31 cellular contexts compared by ENCODE assay signal in genomic region chr21:35370671-35371070, GRCh38.
DNase-seq lines count a peak whose midpoint lies in the region; ATAC-seq, FAIRE-seq and TF ChIP-seq lines count a peak whose summit lies in the region.
"Had no signal": no experiment of that assay in that cellular context is flagged by ENCODE, and none has a peak within 500 bp of the region (broad histone marks: within the 10 kb centered on the region; RNA-seq: fewer than 3 reads in every experiment).

No MANE protein-coding gene starts in this region.

- no peak for TF ChIP-seq RAD21 in K562 (CRISPR knock-in tag; conservative IDR thresholded peaks at IDR 0.05 in 1 of 2, IDR thresholded peaks at IDR 0.05 in 1 of 2)

- DNase-seq in PC-3 = no peak
- no peak for DNase-seq in K562 (ENCODE audit: extremely low read depth in 1 of 4, low spot score in 3 of 4)
- DNase-seq in pancreas = no peak
- no peak for DNase-seq in mesenteric fat pad (ENCODE audit: low spot score)
- DNase-seq: 8988T; ACHN; AML-193; BE2C; C1 segment of cervical spinal cord; Caco-2; Calu3; CD4-positive, alpha-beta memory T cell; CD4-positive, alpha-beta T cell; CD4-positive, CD25-positive, alpha-beta regulatory T cell; CD8-positive, alpha-beta memory T cell; CD8-positive, alpha-beta T cell; COR-L47; DMS 273 treated with DMSO at 0.1 percent for 48 hours; DMS153; DMS53; DMS79; DMS79 treated with DMSO at 0.1 percent for 48 hours; DND-41; EL had no signal

- BruUV-seq in PC-3 (replicated peaks; lab: Mats Ljungman, UMichigan) (no TSS peak), K562 (replicated peaks; lab: Mats Ljungman, UMichigan) (no TSS peak)

- POLR2A ChIA-PET in PC-3 (lab: Charles Lee; ENCODE audit: unreplicated experiment) = no interaction called here
- POLR2A ChIA-PET in K562 (lab: Yijun Ruan, JAX) = no interaction called here

- ATAC-seq in PC-3 = no peak
- no peak for ATAC-seq in K562
- no peak for ATAC-seq in pancreas
- ATAC-seq: A549; CD8-positive, alpha-beta T cell had no signal

- no peaks in the 10 kb centered on the region for H4K20me1 ChIP-seq in PC-3 (ENCODE audit: low read length)
- no peaks in the 10 kb centered on the region for H4K20me1 ChIP-seq in K562 (replicated peaks; ENCODE audit: control insufficient read depth, insufficient read depth, low read length)
- H4K20me1 ChIP-seq: BLaER1; BLaER1 treated with 17β-estradiol and CSF1 and Interleukin-3, amounts not matched to agents 10 nM and 100 nM had no signal

- no peaks in the 10 kb centered on the region for H3K79me2 ChIP-seq in PC-3 (ENCODE audit: low read length)
- H3K79me2 ChIP-seq in K562 (ENCODE audit: control insufficient read depth, insufficient read depth, low read length) = no peaks in the 10 kb centered on the region

- H3K9ac ChIP-seq in PC-3 (ENCODE audit: low read length) = no peak overlapping the region
- H3K9ac ChIP-seq in K562 (ENCODE audit: insufficient read depth in 1 of 2, low read depth in 2 of 2, low read length in 2 of 2) = no peak overlapping the region
- H3K9ac ChIP-seq: BLaER1; BLaER1 treated with 17β-estradiol and CSF1 and Interleukin-3, amounts not matched to agents 10 nM and 100 nM had no signal

- H3K4me1 ChIP-seq in PC-3 (ENCODE audit: insufficient read depth, low read length) = peaks cover 29% of the 10 kb centered on the region
- H3K4me1 ChIP-seq in K562 (replicated peaks in 1 of 2; ENCODE audit: control insufficient read depth in 2 of 2, insufficient read depth in 2 of 2, low read length in 2 of 2) = peaks cover 0 to 3% of the 10 kb centered on the region in 2 experiments; a peak in 2 of 5 replicates
- H3K4me1 ChIP-seq in pancreas = no peaks in the 10 kb centered on the region
- H3K4me1 ChIP-seq: A549; BE2C; BLaER1 treated with 17β-estradiol and CSF1 and Interleukin-3, amounts not matched to agents 10 nM and 100 nM; Caco-2 had no signal

- intact Hi-C loops in PC-3 (cut with micrococcal nuclease) (no loop called here), K562 (cut with micrococcal nuclease) (no loop called here), pancreas (cut with DNase I) (no loop called here)

- H3K4me2 ChIP-seq in PC-3 (ENCODE audit: low read length) (no peak overlapping the region), K562 (ENCODE audit: insufficient read depth, low read length) (no peak overlapping the region)
- H3K4me2 ChIP-seq: A549; BLaER1; BLaER1 treated with 17β-estradiol and CSF1 and Interleukin-3, amounts not matched to agents 10 nM and 100 nM had no signal

- H3K9me2 ChIP-seq in PC-3 (replicated peaks; ENCODE audit: low read length) = no peaks in the 10 kb centered on the region

- CTCF ChIA-PET in PC-3 (lab: Charles Lee) = no interaction called here
- CTCF ChIA-PET in K562 (lab: Yijun Ruan, JAX; ENCODE audit: low intra/inter-chr PET ratio) = no interaction called here

- H3K27me3 ChIP-seq in PC-3 (ENCODE audit: low read length) (no peaks in the 10 kb centered on the region), K562 (ENCODE audit: control insufficient read depth in 2 of 2, insufficient read depth in 2 of 2, low read length in 2 of 2) (no peaks in the 10 kb centered on the region), pancreas (no peaks in the 10 kb centered on the region)
- H3K27me3 ChIP-seq: BE2C; BLaER1; BLaER1 treated with 17β-estradiol and CSF1 and Interleukin-3, amounts not matched to agents 10 nM and 100 nM had no signal

- no peak overlapping the region for H2AFZ ChIP-seq in PC-3 (ENCODE audit: low read length)
- H2AFZ ChIP-seq in K562 (ENCODE audit: low read depth, low read length) = 0 out of 2 replicates have a peak overlapping the region, but pooled peaks have one; percentile 35

- no peak for TF ChIP-seq EP300 in K562 (IDR thresholded peaks at IDR 0.05; ENCODE audit: low read length)

- TF ChIP-seq CTCF in PC-3 (conservative IDR thresholded peaks at IDR 0.05; ENCODE audit: low read depth, low read length) (no peak), K562 (IDR thresholded peaks at IDR 0.05 in 2 of 3, conservative IDR thresholded peaks at IDR 0.05 in 1 of 3; ENCODE audit: insufficient read depth in 2 of 3, low read depth in 1 of 3, low read length in 3 of 3) (no peak), pancreas (IDR thresholded peaks at IDR 0.05) (no peak)

- WGBS in K562 (ENCODE audit: insufficient coverage, low coverage, missing lambda C conversion rate) = 47% methylated on average over 4 of the region's 4 CpGs
- 70 to 74% methylated on average over 4 of the region's 4 CpGs for WGBS in pancreas, 2 donors

- H3K9me3 ChIP-seq in PC-3 (ENCODE audit: low read length) (no peaks in the 10 kb centered on the region), K562 (replicated peaks; ENCODE audit: control insufficient read depth, insufficient read depth, low read depth, low read length) (no peaks in the 10 kb centered on the region), pancreas (no peaks in the 10 kb centered on the region)
- H3K9me3 ChIP-seq: A549; BE2C; BLaER1; BLaER1 treated with 17β-estradiol and CSF1 and Interleukin-3, amounts not matched to agents 10 nM and 100 nM had no signal

- in situ Hi-C loops in K562 (cut with MboI) = no loop called here

- no peak for TF ChIP-seq POLR2A in K562 (conservative IDR thresholded peaks at IDR 0.05)

- no peak overlapping the region for H3K4me3 ChIP-seq in PC-3 (ENCODE audit: low read length)
- H3K4me3 ChIP-seq in K562 = no peak overlapping the region
- no peak overlapping the region for H3K4me3 ChIP-seq in pancreas
- H3K4me3 ChIP-seq: A549; BLaER1; BLaER1 treated with 17β-estradiol and CSF1 and Interleukin-3, amounts not matched to agents 10 nM and 100 nM had no signal

- H3K36me3 ChIP-seq in PC-3 (ENCODE audit: low read depth, low read length) (no peaks in the 10 kb centered on the region), K562 (ENCODE audit: control insufficient read depth, insufficient read depth, low read length) (no peaks in the 10 kb centered on the region), pancreas (no peaks in the 10 kb centered on the region)
- H3K36me3 ChIP-seq: BE2C; BLaER1; BLaER1 treated with 17β-estradiol and CSF1 and Interleukin-3, amounts not matched to agents 10 nM and 100 nM had no signal

- H3K27ac ChIP-seq in PC-3 (ENCODE audit: low read length) (0 out of 2 replicates have a peak overlapping the region, but pooled peaks have one; percentile 0), K562 (ENCODE audit: extremely low read depth, low read depth, low read length) (no peak overlapping the region), pancreas (no peak overlapping the region)
- H3K27ac ChIP-seq: 22Rv1; A549; BLaER1; BLaER1 treated with 17β-estradiol and CSF1 and Interleukin-3, amounts not matched to agents 10 nM and 100 nM; C4-2B had no signal

- FAIRE-seq in K562 (lab: Jason Lieb, UNC) (no peak), pancreas (lab: Jason Lieb, UNC) (no peak)
- FAIRE-seq: A204.1, A549, D721Med had no signal

- H3K9me1 ChIP-seq in K562 (ENCODE audit: control insufficient read depth, insufficient read depth, low read length) = no peaks in the 10 kb centered on the region

- H3F3A ChIP-seq in PC-3 (ENCODE audit: low read length, unreplicated experiment) = no peaks in the 10 kb centered on the region

TF ChIP-seq in K562, 482 proteins besides CTCF, POLR2A, EP300 and RAD21:
- no peak for TF ChIP-seq GATAD2A (IDR thresholded peaks at IDR 0.05)
- no peak for TF ChIP-seq HIVEP1 (CRISPR knock-in tag; IDR thresholded peaks at IDR 0.05)
- peak; percentile 67 for TF ChIP-seq ZNF24 (IDR thresholded peaks at IDR 0.05)
- no peak for TF ChIP-seq JUND (IDR thresholded peaks at IDR 0.05; ENCODE audit: borderline replicate concordance, low read depth, low read length)
- TF ChIP-seq JUND (tag; IDR thresholded peaks at IDR 0.05; ENCODE audit: borderline replicate concordance, low read depth, low read length) = no peak
- TF ChIP-seq NR2C2 (CRISPR knock-in tag; IDR thresholded peaks at IDR 0.05) = no peak
- TF ChIP-seq NR2C2 (tag; IDR thresholded peaks at IDR 0.05) = no peak
- TF ChIP-seq TEAD2 (tag; IDR thresholded peaks at IDR 0.05) = no peak
- no peak for TF ChIP-seq RHOXF2B (CRISPR knock-in tag; conservative IDR thresholded peaks at IDR 0.05)
- TF ChIP-seq ZZZ3 (IDR thresholded peaks at IDR 0.05) = no peak
- TF ChIP-seq HNRNPL (IDR thresholded peaks at IDR 0.05; ENCODE audit: low read depth, low read length) = no peak
- TF ChIP-seq RBM25 (IDR thresholded peaks at IDR 0.05; ENCODE audit: low read depth, low read length, severe bottlenecking) = peak; percentile 56
- TF ChIP-seq ILF3 (IDR thresholded peaks at IDR 0.05; ENCODE audit: borderline replicate concordance) = no peak
- no peak for TF ChIP-seq TRIM25 (IDR thresholded peaks at IDR 0.05; ENCODE audit: borderline replicate concordance)
